13 cellular contexts compared by ENCODE assay signal in the genomic region with DNA sequence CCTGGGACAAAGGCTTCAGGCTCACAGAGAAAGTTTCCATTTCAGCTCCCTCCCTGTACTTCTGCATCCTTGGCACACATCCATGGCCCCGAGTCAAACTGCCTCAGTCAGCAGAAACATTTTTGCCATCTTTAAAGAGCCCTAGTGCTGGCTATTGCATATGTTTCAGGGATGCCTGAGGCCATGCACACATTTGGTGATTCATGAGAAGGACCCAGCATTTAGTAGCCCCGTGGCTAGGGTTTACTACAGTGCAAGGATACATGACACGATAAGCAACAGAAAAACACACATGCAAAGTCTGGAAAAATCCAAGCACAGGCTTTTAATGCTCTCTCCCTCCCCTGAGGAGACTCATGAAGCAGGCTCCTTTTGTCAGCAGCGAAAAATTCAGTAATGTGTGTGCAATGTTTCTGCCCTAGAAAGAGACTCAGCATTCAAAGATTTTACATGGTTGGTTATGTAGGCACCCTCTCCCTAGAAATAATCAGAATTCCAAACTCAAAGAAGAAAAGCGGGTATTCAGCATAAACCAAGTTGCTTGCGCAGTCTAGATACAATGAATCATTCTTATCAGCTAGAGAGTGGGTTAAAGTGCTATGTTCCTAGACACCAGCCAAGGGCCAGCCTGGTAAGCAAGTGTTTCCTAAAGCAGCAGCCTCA. TPM values are rescaled to one million over a fixed set of nuclear protein-coding genes. Genes with fewer than 3 reads are reported as not detected.
DNase-seq lines count a peak whose midpoint lies in the region; ATAC-seq and TF ChIP-seq lines count a peak whose summit lies in the region.
"Had no signal": no experiment of that assay in that cellular context is flagged by ENCODE, and none has a peak within 500 bp of the region (broad histone marks: within the 10 kb centered on the region; RNA-seq: fewer than 3 reads in every experiment).

No MANE protein-coding gene starts in this region.

- peaks cover 15% of the 10 kb centered on the region for H3F3A ChIP-seq in PC-9 (ENCODE audit: insufficient read depth, low read depth)

- H3K4me1 Mint-ChIP-seq in nephron: peaks cover 45% of the 10 kb centered on the region
- H3K4me1 Mint-ChIP-seq in activated naive CD4-positive, alpha-beta T cell treated with anti-CD3 and anti-CD28 coated beads for 36 hours (ENCODE audit: low read depth): no peaks in the 10 kb centered on the region
- H3K4me1 Mint-ChIP-seq: central memory CD8-positive, alpha-beta T cell had no signal

- peaks cover 26% of the 10 kb centered on the region for H3K4me1 ChIP-seq in PC-9 (replicated peaks; ENCODE audit: insufficient read depth)

- H3K9me3 ChIP-seq in PC-9 (ENCODE audit: insufficient read depth, low read depth): no peaks in the 10 kb centered on the region; the same call in 1 of the 2 replicates

- H3K36me3 Mint-ChIP-seq in nephron (ENCODE audit: low read depth): no peaks in the 10 kb centered on the region
- H3K36me3 Mint-ChIP-seq in activated naive CD4-positive, alpha-beta T cell treated with anti-CD3 and anti-CD28 coated beads for 36 hours (ENCODE audit: low read depth): no peaks in the 10 kb centered on the region

- H3K36me3 ChIP-seq in PC-9 (ENCODE audit: low read depth): no peaks in the 10 kb centered on the region

- H3K4me2 ChIP-seq in PC-9: peak overlapping the region; percentile 53

- intact Hi-C loops in PC-9 (cut with micrococcal nuclease; ENCODE audit: unreplicated experiment): no loop called here
- intact Hi-C loops in activated naive CD4-positive, alpha-beta T cell treated with anti-CD3 and anti-CD28 coated beads for 36 hours (cut with micrococcal nuclease): no loop called here

- H3K4me3 Mint-ChIP-seq in nephron: no peak overlapping the region
- no peak overlapping the region for H3K4me3 Mint-ChIP-seq in activated naive CD4-positive, alpha-beta T cell treated with anti-CD3 and anti-CD28 coated beads for 36 hours
- H3K4me3 Mint-ChIP-seq: central memory CD8-positive, alpha-beta T cell; stimulated activated naive CD8-positive, alpha-beta T cell treated with anti-CD3 and anti-CD28 coated beads, Interleukin-15, Interleukin-2, amounts not matched to agents 100 ng/mL and 50 ng/mL, for 24 hours had no signal

- peak; percentile 37 for ATAC-seq in esophagus mucosa
- no peak for ATAC-seq in GM18519 (IDR thresholded peaks at IDR 0.05; ENCODE audit: low FRiP score, unreplicated experiment)
- ATAC-seq in GM18861 (IDR thresholded peaks at IDR 0.05; ENCODE audit: unreplicated experiment): no peak

- POLR2A ChIA-PET in PC-9 (lab: Charles Lee; ENCODE audit: unreplicated experiment): no interaction called here

- H2AFZ ChIP-seq in PC-9: no peak overlapping the region

- TF ChIP-seq CTCF in PC-9 (conservative IDR thresholded peaks at IDR 0.05) (no peak), nephron (IDR thresholded peaks at IDR 0.05; ENCODE audit: unreplicated experiment in 3 of 3) (no peak)

- H3K4me3 ChIP-seq in PC-9: peak overlapping the region; percentile 2; the same call in 1 of the 2 replicates

- H3K27ac ChIP-seq in PC-9: peak overlapping the region; percentile 17

- no peaks in the 10 kb centered on the region for H3K27me3 Mint-ChIP-seq in nephron (ENCODE audit: low read depth)
- peaks cover 4% of the 10 kb centered on the region for H3K27me3 Mint-ChIP-seq in activated naive CD4-positive, alpha-beta T cell treated with anti-CD3 and anti-CD28 coated beads for 36 hours (ENCODE audit: low read depth)

- DNase-seq in Ammon's horn (ENCODE audit: low spot score) (peak; percentile 58), PC-9 (peak in 1 of 2 experiments; percentile 67), midbrain (lab: John Stamatoyannopoulos, UW) (no peak)
- no peak for DNase-seq in activated naive CD4-positive, alpha-beta T cell treated with anti-CD3 and anti-CD28 coated beads for 36 hours
- DNase-seq: activated CD4-positive, alpha-beta T cell treated with anti-CD3 and anti-CD28 coated beads for 48 hours; kidney glomerular epithelial cell had no signal

- peak overlapping the region; percentile 95 to 96 (median 96) for H3K27ac Mint-ChIP-seq in nephron
- no peak overlapping the region for H3K27ac Mint-ChIP-seq in activated naive CD4-positive, alpha-beta T cell treated with anti-CD3 and anti-CD28 coated beads for 36 hours
- H3K27ac Mint-ChIP-seq: stimulated activated naive CD8-positive, alpha-beta T cell treated with anti-CD3 and anti-CD28 coated beads, Interleukin-15, Interleukin-2, amounts not matched to agents 100 ng/mL and 50 ng/mL, for 24 hours had no signal

- CTCF ChIA-PET in PC-9 (lab: Charles Lee): no interaction called here
- CTCF ChIA-PET in activated naive CD4-positive, alpha-beta T cell treated with anti-CD3 and anti-CD28 coated beads for 36 hours (lab: Charles Lee): no interaction called here

- no TSS peak for BruUV-seq in PC-9 (replicated peaks; lab: Mats Ljungman, UMichigan)

- H3K79me2 ChIP-seq in PC-9 (ENCODE audit: low read depth): no peaks in the 10 kb centered on the region

- H3K9me3 Mint-ChIP-seq in nephron: peaks cover 16% of the 10 kb centered on the region
- H3K9me3 Mint-ChIP-seq in activated naive CD4-positive, alpha-beta T cell treated with anti-CD3 and anti-CD28 coated beads for 36 hours: peaks cover 3% of the 10 kb centered on the region

- H4K20me1 ChIP-seq in PC-9 (ENCODE audit: insufficient read depth): no peaks in the 10 kb centered on the region

- H3K27me3 ChIP-seq in PC-9 (ENCODE audit: insufficient read depth, low read depth): no peaks in the 10 kb centered on the region

- H3K9me2 ChIP-seq in PC-9 (ENCODE audit: insufficient read depth): no peaks in the 10 kb centered on the region

RNA-seq across cellular contexts. Expression of a gene that starts 17.6 kb away (rescaled TPM):
- total RNA-seq in PC-9 (2021) (not detected in 2 replicates), esophagus mucosa (not detected)
- not detected for total RNA-seq in activated naive CD4-positive, alpha-beta T cell treated with anti-CD3 and anti-CD28 coated beads for 36 hours
- total RNA-seq: skeletal muscle tissue had no signal

RNA-seq across cellular contexts. Expression of a gene that starts 26.0 kb away (rescaled TPM):
- total RNA-seq in PC-9 (2021): 9.2 and 10.7 TPM in 2 replicates
- 12.9 TPM for total RNA-seq in esophagus mucosa
- 10 to 100 TPM; 13.6 to 14.6 TPM for total RNA-seq in activated naive CD4-positive, alpha-beta T cell treated with anti-CD3 and anti-CD28 coated beads for 36 hours
